ENCODE assay signal across 2 cellular contexts in the genomic region with DNA sequence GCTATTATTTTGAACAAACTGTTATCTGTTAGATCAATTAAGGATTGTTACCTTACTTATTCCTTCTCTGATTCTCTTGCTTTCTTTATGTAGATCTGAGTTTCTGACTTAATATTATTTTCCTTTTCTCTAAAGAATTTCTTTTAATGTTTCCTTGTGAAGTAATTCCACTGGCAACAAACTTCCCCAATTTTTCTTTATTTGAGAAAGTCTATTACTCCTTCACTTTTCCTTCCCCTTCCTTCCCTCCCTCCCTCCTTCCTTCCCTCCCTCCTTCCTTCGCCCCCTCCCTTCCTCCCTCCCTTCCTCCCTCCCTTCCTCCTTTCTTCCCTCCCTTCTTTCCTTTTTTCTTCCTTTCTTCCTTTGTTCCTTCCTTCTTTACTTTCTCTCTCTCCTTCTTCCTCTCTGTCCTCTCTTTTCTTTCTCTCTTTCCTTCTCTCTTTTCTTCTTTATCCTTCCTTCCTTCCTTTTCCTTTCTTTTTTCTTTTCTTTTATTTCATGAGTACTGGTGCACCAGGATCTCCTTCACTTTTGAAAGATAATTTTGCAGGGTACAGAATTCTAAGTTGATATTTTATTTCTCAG.
A peak's percentile ranks its signal among the peaks of the same experiment; 100 is the strongest.
TF ChIP-seq lines count a peak whose summit lies in the region.

No MANE protein-coding gene starts in this region.

TF ChIP-seq in HepG2, 621 proteins besides CTCF, POLR2A, EP300 and RAD21 (continued from another document):
- TF ChIP-seq GLMP (CRISPR knock-in tag; IDR thresholded peaks at IDR 0.05; ENCODE audit: borderline replicate concordance): no peak

TF ChIP-seq in K562, 482 proteins besides CTCF, POLR2A, EP300 and RAD21 (continued from another document):
- TF ChIP-seq ZNF41 (CRISPR knock-in tag; conservative IDR thresholded peaks at IDR 0.05) (no peak), SPI1 (IDR thresholded peaks at IDR 0.05; ENCODE audit: borderline replicate concordance, low read depth, low read length) (no peak), ARID2 (IDR thresholded peaks at IDR 0.05) (no peak), ZNF134 (CRISPR knock-in tag; conservative IDR thresholded peaks at IDR 0.05) (no peak), PCBP2 (IDR thresholded peaks at IDR 0.05; ENCODE audit: low read depth, low read length, poor library complexity, severe bottlenecking) (peak; percentile 53), BCOR (IDR thresholded peaks at IDR 0.05) (no peak), CTBP1 (IDR thresholded peaks at IDR 0.05; ENCODE audit: borderline replicate concordance) (no peak), CBFB (CRISPR knock-in tag; IDR thresholded peaks at IDR 0.05) (no peak), HES1 (IDR thresholded peaks at IDR 0.05; ENCODE audit: low read depth) (no peak), ZNF512 (tag; IDR thresholded peaks at IDR 0.05) (0 out of 2 replicates have a peak, but pooled peaks have one; percentile 27)
- TF ChIP-seq, protein P1, sequence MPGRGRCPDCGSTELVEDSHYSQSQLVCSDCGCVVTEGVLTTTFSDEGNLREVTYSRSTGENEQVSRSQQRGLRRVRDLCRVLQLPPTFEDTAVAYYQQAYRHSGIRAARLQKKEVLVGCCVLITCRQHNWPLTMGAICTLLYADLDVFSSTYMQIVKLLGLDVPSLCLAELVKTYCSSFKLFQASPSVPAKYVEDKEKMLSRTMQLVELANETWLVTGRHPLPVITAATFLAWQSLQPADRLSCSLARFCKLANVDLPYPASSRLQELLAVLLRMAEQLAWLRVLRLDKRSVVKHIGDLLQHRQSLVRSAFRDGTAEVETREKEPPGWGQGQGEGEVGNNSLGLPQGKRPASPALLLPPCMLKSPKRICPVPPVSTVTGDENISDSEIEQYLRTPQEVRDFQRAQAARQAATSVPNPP (IDR thresholded peaks at IDR 0.05; ENCODE audit: borderline replicate concordance, insufficient read depth, insufficient read length): no peak
- TF ChIP-seq, protein P2, sequence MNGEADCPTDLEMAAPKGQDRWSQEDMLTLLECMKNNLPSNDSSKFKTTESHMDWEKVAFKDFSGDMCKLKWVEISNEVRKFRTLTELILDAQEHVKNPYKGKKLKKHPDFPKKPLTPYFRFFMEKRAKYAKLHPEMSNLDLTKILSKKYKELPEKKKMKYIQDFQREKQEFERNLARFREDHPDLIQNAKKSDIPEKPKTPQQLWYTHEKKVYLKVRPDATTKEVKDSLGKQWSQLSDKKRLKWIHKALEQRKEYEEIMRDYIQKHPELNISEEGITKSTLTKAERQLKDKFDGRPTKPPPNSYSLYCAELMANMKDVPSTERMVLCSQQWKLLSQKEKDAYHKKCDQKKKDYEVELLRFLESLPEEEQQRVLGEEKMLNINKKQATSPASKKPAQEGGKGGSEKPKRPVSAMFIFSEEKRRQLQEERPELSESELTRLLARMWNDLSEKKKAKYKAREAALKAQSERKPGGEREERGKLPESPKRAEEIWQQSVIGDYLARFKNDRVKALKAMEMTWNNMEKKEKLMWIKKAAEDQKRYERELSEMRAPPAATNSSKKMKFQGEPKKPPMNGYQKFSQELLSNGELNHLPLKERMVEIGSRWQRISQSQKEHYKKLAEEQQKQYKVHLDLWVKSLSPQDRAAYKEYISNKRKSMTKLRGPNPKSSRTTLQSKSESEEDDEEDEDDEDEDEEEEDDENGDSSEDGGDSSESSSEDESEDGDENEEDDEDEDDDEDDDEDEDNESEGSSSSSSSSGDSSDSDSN (IDR thresholded peaks at IDR 0.05; ENCODE audit: borderline replicate concordance in 1 of 2, low read depth in 2 of 2, low read length in 2 of 2): no peak
